ENCODE assay signal across 2 cellular contexts in genomic region chr7:138195207-138195606, GRCh38.
TF ChIP-seq lines count a peak whose summit lies in the region.

No MANE protein-coding gene starts in this region.

TF ChIP-seq in K562, 482 proteins besides CTCF, POLR2A, EP300 and RAD21 (continued from another document):
- TF ChIP-seq PKNOX1 (IDR thresholded peaks at IDR 0.05) (peak; percentile 27; the same call in 1 of the 2 replicates), MEIS2 (IDR thresholded peaks at IDR 0.05; ENCODE audit: partially characterized antibody) (no peak), THRB (CRISPR knock-in tag; conservative IDR thresholded peaks at IDR 0.05) (no peak), HSF4 (CRISPR knock-in tag; IDR thresholded peaks at IDR 0.05; ENCODE audit: borderline replicate concordance) (no peak), KDM5B (IDR thresholded peaks at IDR 0.05; ENCODE audit: insufficient replicate concordance, low read depth, low read length) (no peak)

TF ChIP-seq in liver, 16 proteins besides CTCF, POLR2A, EP300 and RAD21 (continued from another document):
- TF ChIP-seq ZBTB33 (IDR thresholded peaks at IDR 0.05) (no peak), YY1 (IDR thresholded peaks at IDR 0.05) (peak; percentile 14), SP1 (IDR thresholded peaks at IDR 0.05) (no peak), ATF3 (IDR thresholded peaks at IDR 0.05) (no peak), HNF4A (conservative IDR thresholded peaks at IDR 0.05) (peak in 1 of 2 donors; percentile 44)
